10 cellular contexts compared by ENCODE assay signal in the genomic region with DNA sequence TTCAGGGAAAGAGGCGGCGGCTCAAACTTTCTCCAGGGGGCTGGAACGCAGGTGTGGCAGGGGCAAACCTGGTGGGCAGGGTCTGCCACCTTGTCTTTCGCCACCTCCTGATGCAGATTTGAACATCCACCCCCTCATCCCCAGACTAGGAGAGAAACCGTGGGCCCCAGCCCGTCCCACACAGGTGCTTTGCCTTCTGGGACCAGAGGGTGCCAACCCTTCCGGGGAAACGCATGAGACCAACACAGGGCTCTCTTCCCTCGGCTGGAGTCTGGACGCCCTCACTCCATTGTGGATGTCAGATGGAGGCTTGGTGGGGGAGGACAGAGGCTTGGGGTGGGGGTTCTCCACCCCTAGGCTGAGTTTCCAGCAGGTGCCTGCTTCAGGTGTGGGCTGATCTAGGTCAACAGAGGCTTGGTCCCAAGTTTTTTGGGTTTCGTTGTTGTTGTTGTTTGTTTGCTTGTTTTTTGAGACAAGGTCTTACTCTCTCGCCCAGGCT. TPM values are rescaled to one million over a fixed set of nuclear protein-coding genes. Genes with fewer than 3 reads are reported as not detected.
DNase-seq lines count a peak whose midpoint lies in the region; ATAC-seq and TF ChIP-seq lines count a peak whose summit lies in the region.
"Had no signal": no experiment of that assay in that cellular context is flagged by ENCODE, and none has a peak within 500 bp of the region (broad histone marks: within the 10 kb centered on the region; RNA-seq: fewer than 3 reads in every experiment).

No MANE protein-coding gene starts in this region.

- POLR2A ChIA-PET in BJ (lab: Charles Lee), result no interaction called here

- CTCF ChIA-PET in BJ (lab: Yijun Ruan, JAX), result interaction anchor here (0.6 to 3.1 kb wide), 38 partner anchors 11 to 537 kb away, joined by 3 to 37 read pairs (median 4); partner anchors contain the start of genes C9orf50 and NTMT1

- DNase-seq in BJ (ENCODE audit: low read depth) (no peak), chondrocyte (ENCODE audit: low spot score) (no peak), midbrain (lab: John Stamatoyannopoulos, UW) (no peak), SIG-M5 (lab: John Stamatoyannopoulos, UW) (no peak), germinal center (ENCODE audit: low spot score) (no peak)

- H3K4me1 Mint-ChIP-seq in chondrocyte (ENCODE audit: low read depth), result peaks cover 50% of the 10 kb centered on the region
- H3K4me1 Mint-ChIP-seq in nephron, result peaks cover 25% of the 10 kb centered on the region

- H3K36me3 ChIP-seq in BJ (ENCODE audit: control insufficient read depth, insufficient read depth, low read length) (no peaks in the 10 kb centered on the region), HUES64 (ENCODE audit: insufficient read depth, low read length) (no peaks in the 10 kb centered on the region)

- H3K27me3 ChIP-seq in BJ (ENCODE audit: control insufficient read depth, insufficient read depth, low read length) (no peaks in the 10 kb centered on the region), HUES64 (ENCODE audit: insufficient read depth, low read length) (no peaks in the 10 kb centered on the region; the same call in 1 of the 2 replicates)

- no peaks in the 10 kb centered on the region for H3K9me3 ChIP-seq in HUES64 (ENCODE audit: insufficient read depth, low read depth, low read length)

- H3K4me1 ChIP-seq in HUES64 (ENCODE audit: insufficient read depth, low read length), result no peaks in the 10 kb centered on the region

- no peak for ATAC-seq in HG03196 (IDR thresholded peaks at IDR 0.05; ENCODE audit: unreplicated experiment)

- H3K36me3 Mint-ChIP-seq in chondrocyte (ENCODE audit: low read depth) (no peaks in the 10 kb centered on the region), nephron (ENCODE audit: low read depth) (no peaks in the 10 kb centered on the region)

- H3K9me3 Mint-ChIP-seq in chondrocyte (ENCODE audit: low read depth) (no peaks in the 10 kb centered on the region), nephron (no peaks in the 10 kb centered on the region)

- H3K9ac ChIP-seq in HUES64 (ENCODE audit: low read depth, low read length), result no peak overlapping the region

- H3K27ac Mint-ChIP-seq in chondrocyte (ENCODE audit: unreplicated experiment) (peak overlapping the region; percentile 92), nephron (peak overlapping the region; percentile 90 to 95 (median 92))

- H3K4me3 Mint-ChIP-seq in chondrocyte (ENCODE audit: unreplicated experiment), result no peak overlapping the region
- peak overlapping the region; percentile 82 to 87 (median 84) for H3K4me3 Mint-ChIP-seq in nephron

- H3K27me3 Mint-ChIP-seq in chondrocyte (ENCODE audit: low read depth) (no peaks in the 10 kb centered on the region), nephron (ENCODE audit: low read depth) (peaks cover 3% of the 10 kb centered on the region)

- TF ChIP-seq CTCF in BJ (IDR thresholded peaks at IDR 0.05; ENCODE audit: insufficient read depth, low read depth, low read length) (no peak), chondrocyte (IDR thresholded peaks at IDR 0.05) (no peak), nephron (IDR thresholded peaks at IDR 0.05; ENCODE audit: unreplicated experiment in 3 of 3) (no peak)

- H3K4me3 ChIP-seq in BJ (ENCODE audit: low read depth, low read length) (peak overlapping the region; percentile 45; the same call in 1 of the 2 replicates), HUES64 (ENCODE audit: low read length) (peak overlapping the region; percentile 56)

- H3K27ac ChIP-seq in HUES64 (ENCODE audit: low read depth, low read length), result no peak overlapping the region

- 39% methylated on average over 12 of the region's 12 CpGs for WGBS in HUES64

RNA-seq across cellular contexts. Expression of gene C9orf50, which starts 9.6 kb away (rescaled TPM):
- polyA plus RNA-seq in BJ (2011; rRNA removed), result 0.20 and 0.21 TPM in 2 replicates
- polyA minus RNA-seq in BJ (2011; rRNA and poly(A)+ RNA removed), result 0.09 TPM in 1 of 2 replicates, not detected in the other
- not detected for polyA plus RNA-seq in HUES64 (2013, experiment 1 of 2)
- polyA plus RNA-seq in HUES64 (2013, experiment 2 of 2), result not detected
- 0.30 to 0.39 TPM (median 0.38 TPM) in 3 replicates for total RNA-seq in chondrocyte
- total RNA-seq: dermis microvascular lymphatic vessel endothelial cell had no signal
- polyA plus RNA-seq: liver had no signal

RNA-seq across cellular contexts. Expression of gene NTMT1, which starts 14.6 kb away (rescaled TPM):
- polyA plus RNA-seq in BJ (2011; rRNA removed), result 77.1 and 96.3 TPM in 2 replicates
- 24.0 and 39.5 TPM in 2 replicates for polyA minus RNA-seq in BJ (2011; rRNA and poly(A)+ RNA removed)
- polyA plus RNA-seq in HUES64 (2013, experiment 1 of 2), result 45.2 TPM
- 33.6 TPM for polyA plus RNA-seq in HUES64 (2013, experiment 2 of 2)
- 32.6 to 37.4 TPM (median 34.4 TPM) in 3 replicates for total RNA-seq in chondrocyte

RNA-seq across cellular contexts. Expression of gene ASB6, which starts 30.6 kb away (rescaled TPM):
- 13.1 and 23.2 TPM in 2 replicates for polyA plus RNA-seq in BJ (2011; rRNA removed)
- polyA minus RNA-seq in BJ (2011; rRNA and poly(A)+ RNA removed), result 6.7 and 10.5 TPM in 2 replicates
- 13.2 TPM for polyA plus RNA-seq in HUES64 (2013, experiment 1 of 2)
- polyA plus RNA-seq in HUES64 (2013, experiment 2 of 2), result 12.9 TPM
- total RNA-seq in chondrocyte, result 17.4 to 18.1 TPM (median 17.7 TPM) in 3 replicates

RNA-seq across cellular contexts. Expression of gene PRRX2, which starts 54.1 kb away (rescaled TPM):
- polyA plus RNA-seq in BJ (2011; rRNA removed), result 20.4 and 37.4 TPM in 2 replicates
- polyA minus RNA-seq in BJ (2011; rRNA and poly(A)+ RNA removed), result 8.9 and 9.5 TPM in 2 replicates
- polyA plus RNA-seq in HUES64 (2013, experiment 1 of 2), result 5.0 TPM
- polyA plus RNA-seq in HUES64 (2013, experiment 2 of 2), result 6.7 TPM
- 4.9 to 5.7 TPM (median 5.0 TPM) in 3 replicates for total RNA-seq in chondrocyte
